8 cellular contexts compared by ENCODE assay signal in the genomic region with DNA sequence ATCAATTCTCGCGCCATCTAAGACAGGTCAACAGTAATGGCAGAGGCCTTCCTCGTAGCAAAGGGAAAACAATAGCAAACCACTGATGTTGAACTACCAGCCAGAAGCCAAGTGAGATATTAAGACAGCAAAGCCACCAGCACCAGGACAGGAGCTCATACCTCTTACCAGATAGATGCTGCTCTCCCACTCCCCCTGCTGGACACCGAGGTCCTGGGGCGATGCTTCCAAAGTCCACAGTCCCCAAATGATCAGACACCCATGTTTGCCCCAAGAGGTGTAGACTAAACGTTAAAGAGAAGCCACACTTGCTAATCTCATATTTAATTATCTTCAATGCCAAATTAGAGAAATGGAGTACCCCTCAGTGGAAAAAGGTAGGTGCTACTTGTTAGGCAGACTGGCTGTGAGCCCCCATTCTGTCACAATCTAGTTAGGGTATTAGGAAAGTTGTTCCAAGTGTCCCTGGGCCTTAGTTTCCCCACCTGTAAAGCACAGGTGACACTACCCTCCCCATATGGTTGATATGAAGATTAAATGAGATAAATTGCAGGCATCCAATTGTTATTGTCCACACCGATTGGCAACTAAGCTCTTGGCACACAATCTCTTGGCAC. TPM values are rescaled to one million over a fixed set of nuclear protein-coding genes. Genes with fewer than 3 reads are reported as not detected.
A peak's percentile ranks its signal among the peaks of the same experiment; 100 is the strongest.
DNase-seq lines count a peak whose midpoint lies in the region; ATAC-seq lines count a peak whose summit lies in the region.

No MANE protein-coding gene starts in this region.

- no peaks in the 10 kb centered on the region for H3K79me2 ChIP-seq in mesendoderm (ENCODE audit: control insufficient read depth, insufficient read depth, low read length)

- no peaks in the 10 kb centered on the region for H3K79me1 ChIP-seq in mesendoderm (ENCODE audit: low read length)

- DNase-seq in NCI-H2171 treated with DMSO at 0.1 percent for 48 hours (lab: John Stamatoyannopoulos, UW) (peak; percentile 31), NCI-H2171 (lab: John Stamatoyannopoulos, UW) (no peak), NCI-H2029 treated with DMSO at 0.1 percent for 48 hours (lab: John Stamatoyannopoulos, UW) (peak; percentile 11), dermis microvascular lymphatic vessel endothelial cell (ENCODE audit: low read depth in 2 of 2) (peak; percentile 52 to 74), mesendoderm (peak; percentile 79)
- peak; percentile 86 for DNase-seq in activated CD4-positive, alpha-beta T cell treated with anti-CD3 and anti-CD28 coated beads for 48 hours
- DNase-seq in stimulated activated CD8-positive, alpha-beta memory T cell treated with anti-CD3 and anti-CD28 coated beads, Interleukin-7, amount 100 ng/mL, for 24 hours (ENCODE audit: low read depth), result peak; percentile 62

- H3K27me3 ChIP-seq in mesendoderm (ENCODE audit: insufficient read depth, low read length, poor library complexity), result no peaks in the 10 kb centered on the region

- H3K4me2 ChIP-seq in mesendoderm (ENCODE audit: low read length), result no peak overlapping the region

- no peak overlapping the region for H2BK120ac ChIP-seq in mesendoderm (ENCODE audit: low read depth, low read length)

- H3K4me1 ChIP-seq in mesendoderm (ENCODE audit: control insufficient read depth, low read depth, low read length), result peaks cover 4% of the 10 kb centered on the region

- no peak overlapping the region for H3K4me3 ChIP-seq in mesendoderm (ENCODE audit: low read length)

- no peak overlapping the region for H3K9ac ChIP-seq in mesendoderm (ENCODE audit: low read length)

- ATAC-seq in HG02642 (IDR thresholded peaks at IDR 0.05; ENCODE audit: poor library complexity, unreplicated experiment), result peak; percentile 73

- no peaks in the 10 kb centered on the region for H3K36me3 ChIP-seq in mesendoderm (ENCODE audit: control insufficient read depth, insufficient read depth, low read length)

- H2AK5ac ChIP-seq in mesendoderm (ENCODE audit: low read length), result peak overlapping the region; percentile 18

- H3K27ac ChIP-seq in mesendoderm (ENCODE audit: low read depth, low read length), result no peak overlapping the region

- no peak overlapping the region for H3K23ac ChIP-seq in mesendoderm (ENCODE audit: low read length)

- H3K56ac ChIP-seq in mesendoderm (ENCODE audit: low read length), result peak overlapping the region; percentile 17

- H2BK15ac ChIP-seq in mesendoderm (replicated peaks; ENCODE audit: low read depth), result no peak overlapping the region

- H4K5ac ChIP-seq in mesendoderm (ENCODE audit: low read length), result no peak overlapping the region

- H4K8ac ChIP-seq in mesendoderm (ENCODE audit: low read depth, low read length), result no peak overlapping the region

- H2BK5ac ChIP-seq in mesendoderm (ENCODE audit: low read length), result no peak overlapping the region

- H3K4ac ChIP-seq in mesendoderm (ENCODE audit: low read depth, low read length), result no peak overlapping the region

- H3K18ac ChIP-seq in mesendoderm (ENCODE audit: low read length), result no peak overlapping the region

- no CpG with 5 or more reads among the region's 7 CpGs for WGBS in mesendoderm (ENCODE audit: extremely low coverage, insufficient coverage, low lambda C conversion rate)

RNA-seq across cellular contexts. Expression of gene TOMM7, which starts 39.9 kb away (rescaled TPM):
- 94.4 and 103 TPM in 2 replicates for total RNA-seq in dermis microvascular lymphatic vessel endothelial cell
- polyA plus RNA-seq in mesendoderm (2013, experiment 1 of 2), result 769 TPM
- 773 TPM for polyA plus RNA-seq in mesendoderm (2013, experiment 2 of 2)

RNA-seq across cellular contexts. Expression of gene IL6, which starts 55.7 kb away (rescaled TPM):
- 0.25 and 0.39 TPM in 2 replicates for total RNA-seq in dermis microvascular lymphatic vessel endothelial cell
- polyA plus RNA-seq in mesendoderm (2013, experiment 1 of 2), result 4.6 TPM
- polyA plus RNA-seq in mesendoderm (2013, experiment 2 of 2), result 4.6 TPM
